ENCODE assay signal across 18 cellular contexts in the genomic region with DNA sequence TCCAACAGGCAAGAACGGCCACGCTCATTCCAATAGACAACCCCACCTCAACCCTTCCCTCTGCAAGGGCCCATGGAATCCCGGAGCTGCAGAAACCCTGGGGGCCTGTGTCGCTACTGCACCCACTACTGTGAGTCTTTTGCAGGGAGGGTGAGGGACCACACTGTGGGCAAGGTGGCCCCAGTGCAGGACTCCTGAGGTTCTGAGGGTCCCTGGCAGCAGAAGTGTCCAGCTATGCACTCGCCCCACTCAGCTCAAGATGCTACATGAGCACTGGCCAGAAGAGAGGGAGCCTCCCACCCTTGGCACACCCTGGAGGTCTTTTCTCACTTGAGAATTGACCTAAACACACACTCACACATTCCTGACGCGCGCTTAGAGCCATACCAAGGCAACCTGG. TPM values are rescaled to one million over a fixed set of nuclear protein-coding genes. Genes with fewer than 3 reads are reported as not detected.
DNase-seq lines count a peak whose midpoint lies in the region; FAIRE-seq and TF ChIP-seq lines count a peak whose summit lies in the region.
"Had no signal": no experiment of that assay in that cellular context is flagged by ENCODE, and none has a peak within 500 bp of the region (broad histone marks: within the 10 kb centered on the region; RNA-seq: fewer than 3 reads in every experiment).

No MANE protein-coding gene starts in this region.

- DNase-seq in bronchial epithelial cell (ENCODE audit: low read depth) (no peak), endothelial cell (ENCODE audit: low spot score) (no peak), neural progenitor cell (ENCODE audit: low spot score) (no peak), Calu3 (no peak), dermis blood vessel endothelial cell (no peak), hypothalamus (lab: John Stamatoyannopoulos, UW) (no peak), DMS53 treated with DMSO at 0.1 percent for 48 hours (lab: John Stamatoyannopoulos, UW; ENCODE audit: unreplicated experiment) (no peak)
- DNase-seq: C1 segment of cervical spinal cord; CD4-positive, alpha-beta T cell; DMS79 treated with DMSO at 0.1 percent for 48 hours; EL; GDM1; IMR-90 had no signal

- H3K27me3 Mint-ChIP-seq in endothelial cell (ENCODE audit: unreplicated experiment) (peaks cover 28% of the 10 kb centered on the region), neural progenitor cell (ENCODE audit: insufficient read depth, low read depth) (peaks cover 56% of the 10 kb centered on the region), Calu3 (ENCODE audit: unreplicated experiment) (peaks cover 100% of the 10 kb centered on the region)

- H3K4me3 ChIP-seq in bronchial epithelial cell (ENCODE audit: low read depth, low read length) (no peak overlapping the region), neural progenitor cell (no peak overlapping the region)

- intact Hi-C loops in Calu3 (cut with micrococcal nuclease; ENCODE audit: unreplicated experiment): no loop called here

- FAIRE-seq in bronchial epithelial cell (lab: Jason Lieb, UNC): peak; percentile 40
- FAIRE-seq: A204.1, GM12892, GM19239, H54 had no signal

- H2AFZ ChIP-seq in neural progenitor cell (replicated peaks): no peak overlapping the region

- H3K9ac ChIP-seq in neural progenitor cell: no peak overlapping the region

- H3K4me2 ChIP-seq in neural progenitor cell: no peak overlapping the region

- H3K27ac Mint-ChIP-seq in endothelial cell (ENCODE audit: unreplicated experiment) (no peak overlapping the region), neural progenitor cell (no peak overlapping the region), Calu3 (ENCODE audit: unreplicated experiment) (no peak overlapping the region)
- H3K27ac Mint-ChIP-seq: B cell; CD4-positive, alpha-beta T cell had no signal

- no TSS peak for BruUV-seq in Calu3 (replicated peaks; lab: Mats Ljungman, UMichigan)

- H3K4me3 Mint-ChIP-seq in endothelial cell (ENCODE audit: unreplicated experiment) (peak overlapping the region; percentile 26), neural progenitor cell (peak overlapping the region; percentile 62), Calu3 (ENCODE audit: low read depth, unreplicated experiment) (no peak overlapping the region)
- H3K4me3 Mint-ChIP-seq: B cell; CD4-positive, alpha-beta T cell had no signal

- peaks cover 52% of the 10 kb centered on the region for H3F3A ChIP-seq in neural progenitor cell (ENCODE audit: low read depth)

- no peak overlapping the region for H3K27ac ChIP-seq in neural progenitor cell

- H3K27me3 ChIP-seq in bronchial epithelial cell (ENCODE audit: control insufficient read depth, insufficient read depth, low read length): peaks cover 50% of the 10 kb centered on the region
- H3K27me3 ChIP-seq in neural progenitor cell: peaks cover 100% of the 10 kb centered on the region

- peaks cover 55% of the 10 kb centered on the region for H3K4me1 ChIP-seq in neural progenitor cell

- H3K36me3 Mint-ChIP-seq in endothelial cell (ENCODE audit: low read depth, unreplicated experiment) (peaks cover 6% of the 10 kb centered on the region), neural progenitor cell (no peaks in the 10 kb centered on the region), Calu3 (ENCODE audit: insufficient read depth, unreplicated experiment) (no peaks in the 10 kb centered on the region)

- no peaks in the 10 kb centered on the region for H3K9me3 ChIP-seq in neural progenitor cell (ENCODE audit: low read depth)

- peaks cover 17% of the 10 kb centered on the region for H3K4me1 Mint-ChIP-seq in endothelial cell (ENCODE audit: unreplicated experiment)
- H3K4me1 Mint-ChIP-seq in neural progenitor cell: peaks cover 65% of the 10 kb centered on the region
- H3K4me1 Mint-ChIP-seq in Calu3 (ENCODE audit: low read depth, unreplicated experiment): no peaks in the 10 kb centered on the region

- H3K36me3 ChIP-seq in bronchial epithelial cell (ENCODE audit: control insufficient read depth, insufficient read depth, low read length) (no peaks in the 10 kb centered on the region), neural progenitor cell (no peaks in the 10 kb centered on the region)

- CTCF ChIA-PET in Calu3 (lab: Charles Lee): no interaction called here

- H3K9me3 Mint-ChIP-seq in endothelial cell (ENCODE audit: unreplicated experiment) (no peaks in the 10 kb centered on the region), neural progenitor cell (peaks cover 2% of the 10 kb centered on the region), Calu3 (ENCODE audit: low read depth, unreplicated experiment) (no peaks in the 10 kb centered on the region)
- H3K9me3 Mint-ChIP-seq: CD4-positive, alpha-beta T cell had no signal

- TF ChIP-seq CTCF in bronchial epithelial cell (IDR thresholded peaks at IDR 0.05; ENCODE audit: insufficient read depth, low read length, severe bottlenecking) (no peak), endothelial cell (IDR thresholded peaks at IDR 0.05; ENCODE audit: unreplicated experiment) (no peak), neural progenitor cell (IDR thresholded peaks at IDR 0.05) (no peak), Calu3 (IDR thresholded peaks at IDR 0.05; ENCODE audit: unreplicated experiment) (no peak)

- H3K79me2 ChIP-seq in neural progenitor cell (ENCODE audit: low read depth): no peaks in the 10 kb centered on the region

- H4K20me1 ChIP-seq in neural progenitor cell (ENCODE audit: low read depth): peaks cover 63% of the 10 kb centered on the region

RNA-seq across cellular contexts. Expression of a gene that starts 2.1 kb away (rescaled TPM):
- total RNA-seq in bronchial epithelial cell: 0.13 TPM in 1 of 2 replicates, not detected in the other
- 1.4 TPM for total RNA-seq in endothelial cell (ENCODE audit: unreplicated experiment)
- total RNA-seq in neural progenitor cell (ENCODE audit: low replicate concordance): 0.06 and 0.46 TPM in 2 replicates
- not detected in 2 replicates for total RNA-seq in Calu3 (2022)
- not detected in 2 replicates for total RNA-seq in dermis blood vessel endothelial cell
- total RNA-seq: B cell; CD4-positive, alpha-beta T cell; IMR-90 had no signal
